In genomic region chr1:25338188-25338981, GRCh38 we compare ENCODE assay signal across 1 cellular context.
A peak's percentile ranks its signal among the peaks of the same experiment; 100 is the strongest.
TF ChIP-seq lines count a peak whose summit lies in the region.

Gene TMEM50A, plus strand, starts transcription at chr1:25338334. Its CDS starts 2,153 bp downstream, at chr1:25340487.

TF ChIP-seq in K562, 482 proteins besides CTCF, POLR2A, EP300 and RAD21 (continued from another document and continues in another):
- TF ChIP-seq ATF6 (CRISPR knock-in tag; IDR thresholded peaks at IDR 0.05), result peak; percentile 40; the same call in 1 of the 2 replicates
- TF ChIP-seq BDP1 (IDR thresholded peaks at IDR 0.05; ENCODE audit: insufficient read depth, insufficient read length), result no peak
- no peak for TF ChIP-seq KLF6 (CRISPR knock-in tag; IDR thresholded peaks at IDR 0.05; ENCODE audit: borderline replicate concordance)
- TF ChIP-seq FOXP1 (CRISPR knock-in tag; IDR thresholded peaks at IDR 0.05), result 0 out of 2 replicates have a peak, but pooled peaks have one; percentile 56
- TF ChIP-seq CCNT2 (IDR thresholded peaks at IDR 0.05; ENCODE audit: borderline replicate concordance, extremely low read depth, insufficient read length, low read depth, low read length), result no peak
- peak; percentile 92 for TF ChIP-seq ZBTB2 (IDR thresholded peaks at IDR 0.05)
- TF ChIP-seq BHLHE40 (IDR thresholded peaks at IDR 0.05; ENCODE audit: low read length), result no peak
- peak; percentile 55; the same call in 1 of the 2 replicates for TF ChIP-seq KLF1 (tag; IDR thresholded peaks at IDR 0.05)
- TF ChIP-seq SRSF3 (IDR thresholded peaks at IDR 0.05; ENCODE audit: insufficient read depth, low read length), result no peak
- TF ChIP-seq ZNF589 (CRISPR knock-in tag; IDR thresholded peaks at IDR 0.05; ENCODE audit: low read depth), result no peak
- TF ChIP-seq WHSC1 (IDR thresholded peaks at IDR 0.05; ENCODE audit: low read length), result no peak
- peak; percentile 65 for TF ChIP-seq PHF20 (IDR thresholded peaks at IDR 0.05; ENCODE audit: partially characterized antibody)
- TF ChIP-seq POLR2H (tag; IDR thresholded peaks at IDR 0.05; ENCODE audit: low read depth), result peak; percentile 66
- no peak for TF ChIP-seq HDAC6 (IDR thresholded peaks at IDR 0.05; ENCODE audit: low read depth, low read length)
- TF ChIP-seq TRIM25 (IDR thresholded peaks at IDR 0.05; ENCODE audit: borderline replicate concordance), result no peak
- TF ChIP-seq ZNF232 (CRISPR knock-in tag; IDR thresholded peaks at IDR 0.05), result no peak
- no peak for TF ChIP-seq ZNF347 (CRISPR knock-in tag; IDR thresholded peaks at IDR 0.05; ENCODE audit: low read depth)
- TF ChIP-seq ATF7 (IDR thresholded peaks at IDR 0.05), result peak; percentile 77
- peak; percentile 83; the same call in 1 of the 2 replicates for TF ChIP-seq PHF8 (IDR thresholded peaks at IDR 0.05; ENCODE audit: borderline replicate concordance, low read length)
- 0 out of 2 replicates have a peak, but pooled peaks have one; percentile 81 for TF ChIP-seq KAT7 (CRISPR knock-in tag; IDR thresholded peaks at IDR 0.05; ENCODE audit: borderline replicate concordance)
- peak in 1 of 2 experiments; percentile 78; a peak in 2 of 4 replicates for TF ChIP-seq TRIM24 (IDR thresholded peaks at IDR 0.05)
- peak; percentile 82; the same call in 1 of the 2 replicates for TF ChIP-seq HDAC2 (IDR thresholded peaks at IDR 0.05)
- TF ChIP-seq ARID2 (IDR thresholded peaks at IDR 0.05), result 0 out of 2 replicates have a peak, but pooled peaks have one; percentile 14
- no peak for TF ChIP-seq ZNF282 (CRISPR knock-in tag; IDR thresholded peaks at IDR 0.05)
- TF ChIP-seq FOSL1 (tag; conservative IDR thresholded peaks at IDR 0.05), result no peak; the same call in 1 of the 2 replicates
- TF ChIP-seq ZEB2 (IDR thresholded peaks at IDR 0.05), result no peak
- peak; percentile 73 for TF ChIP-seq KDM5B (IDR thresholded peaks at IDR 0.05; ENCODE audit: insufficient replicate concordance, low read depth, low read length)
- TF ChIP-seq ETV1 (tag; conservative IDR thresholded peaks at IDR 0.05; ENCODE audit: low read depth), result peak; percentile 59
- peak; percentile 90 to 97; a peak in 3 of 4 replicates for TF ChIP-seq FOXK2 (conservative IDR thresholded peaks at IDR 0.05 in 1 of 2, IDR thresholded peaks at IDR 0.05 in 1 of 2; ENCODE audit: low read depth in 2 of 2)
- TF ChIP-seq, protein P1, sequence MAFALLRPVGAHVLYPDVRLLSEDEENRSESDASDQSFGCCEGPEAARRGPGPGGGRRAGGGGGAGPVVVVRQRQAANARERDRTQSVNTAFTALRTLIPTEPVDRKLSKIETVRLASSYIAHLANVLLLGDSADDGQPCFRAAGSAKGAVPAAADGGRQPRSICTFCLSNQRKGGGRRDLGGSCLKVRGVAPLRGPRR (CRISPR knock-in tag; IDR thresholded peaks at IDR 0.05), result 0 out of 2 replicates have a peak, but pooled peaks have one; percentile 30
- TF ChIP-seq ZNF12 (CRISPR knock-in tag; IDR thresholded peaks at IDR 0.05), result peak; percentile 86; the same call in 1 of the 2 replicates
- no peak for TF ChIP-seq ZSCAN29 (IDR thresholded peaks at IDR 0.05)
- TF ChIP-seq, protein P2, sequence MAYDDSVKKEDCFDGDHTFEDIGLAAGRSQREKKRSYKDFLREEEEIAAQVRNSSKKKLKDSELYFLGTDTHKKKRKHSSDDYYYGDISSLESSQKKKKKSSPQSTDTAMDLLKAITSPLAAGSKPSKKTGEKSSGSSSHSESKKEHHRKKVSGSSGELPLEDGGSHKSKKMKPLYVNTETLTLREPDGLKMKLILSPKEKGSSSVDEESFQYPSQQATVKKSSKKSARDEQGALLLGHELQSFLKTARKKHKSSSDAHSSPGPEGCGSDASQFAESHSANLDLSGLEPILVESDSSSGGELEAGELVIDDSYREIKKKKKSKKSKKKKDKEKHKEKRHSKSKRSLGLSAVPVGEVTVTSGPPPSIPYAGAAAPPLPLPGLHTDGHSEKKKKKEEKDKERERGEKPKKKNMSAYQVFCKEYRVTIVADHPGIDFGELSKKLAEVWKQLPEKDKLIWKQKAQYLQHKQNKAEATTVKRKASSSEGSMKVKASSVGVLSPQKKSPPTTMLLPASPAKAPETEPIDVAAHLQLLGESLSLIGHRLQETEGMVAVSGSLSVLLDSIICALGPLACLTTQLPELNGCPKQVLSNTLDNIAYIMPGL (CRISPR knock-in tag; IDR thresholded peaks at IDR 0.05), result peak; percentile 72; the same call in 1 of the 2 replicates
- peak; percentile 91 for TF ChIP-seq POLR2B (IDR thresholded peaks at IDR 0.05; ENCODE audit: low read depth, partially characterized antibody)
- no peak for TF ChIP-seq SAFB (IDR thresholded peaks at IDR 0.05; ENCODE audit: borderline replicate concordance, low read depth, low read length)
- no peak; the same call in 1 of the 2 replicates for TF ChIP-seq GMEB1 (CRISPR knock-in tag; IDR thresholded peaks at IDR 0.05)
- peak; percentile 38; the same call in 1 of the 2 replicates for TF ChIP-seq TAF7 (tag; IDR thresholded peaks at IDR 0.05)
- TF ChIP-seq POLR3G (IDR thresholded peaks at IDR 0.05; ENCODE audit: extremely low read depth, insufficient read length, insufficient replicate concordance), result no peak
- peak; percentile 94 for TF ChIP-seq SUPT5H (IDR thresholded peaks at IDR 0.05)
- TF ChIP-seq, protein P3, sequence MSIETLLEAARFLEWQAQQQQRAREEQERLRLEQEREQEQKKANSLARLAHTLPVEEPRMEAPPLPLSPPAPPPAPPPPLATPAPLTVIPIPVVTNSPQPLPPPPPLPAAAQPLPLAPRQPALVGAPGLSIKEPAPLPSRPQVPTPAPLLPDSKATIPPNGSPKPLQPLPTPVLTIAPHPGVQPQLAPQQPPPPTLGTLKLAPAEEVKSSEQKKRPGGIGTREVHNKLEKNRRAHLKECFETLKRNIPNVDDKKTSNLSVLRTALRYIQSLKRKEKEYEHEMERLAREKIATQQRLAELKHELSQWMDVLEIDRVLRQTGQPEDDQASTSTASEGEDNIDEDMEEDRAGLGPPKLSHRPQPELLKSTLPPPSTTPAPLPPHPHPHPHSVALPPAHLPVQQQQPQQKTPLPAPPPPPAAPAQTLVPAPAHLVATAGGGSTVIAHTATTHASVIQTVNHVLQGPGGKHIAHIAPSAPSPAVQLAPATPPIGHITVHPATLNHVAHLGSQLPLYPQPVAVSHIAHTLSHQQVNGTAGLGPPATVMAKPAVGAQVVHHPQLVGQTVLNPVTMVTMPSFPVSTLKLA (conservative IDR thresholded peaks at IDR 0.05), result peak; percentile 75 to 90
- peak; percentile 70 for TF ChIP-seq TAF9B (IDR thresholded peaks at IDR 0.05; ENCODE audit: partially characterized antibody)
- no peak for TF ChIP-seq SRF (CRISPR knock-in tag; IDR thresholded peaks at IDR 0.05)
- TF ChIP-seq, protein P4, sequence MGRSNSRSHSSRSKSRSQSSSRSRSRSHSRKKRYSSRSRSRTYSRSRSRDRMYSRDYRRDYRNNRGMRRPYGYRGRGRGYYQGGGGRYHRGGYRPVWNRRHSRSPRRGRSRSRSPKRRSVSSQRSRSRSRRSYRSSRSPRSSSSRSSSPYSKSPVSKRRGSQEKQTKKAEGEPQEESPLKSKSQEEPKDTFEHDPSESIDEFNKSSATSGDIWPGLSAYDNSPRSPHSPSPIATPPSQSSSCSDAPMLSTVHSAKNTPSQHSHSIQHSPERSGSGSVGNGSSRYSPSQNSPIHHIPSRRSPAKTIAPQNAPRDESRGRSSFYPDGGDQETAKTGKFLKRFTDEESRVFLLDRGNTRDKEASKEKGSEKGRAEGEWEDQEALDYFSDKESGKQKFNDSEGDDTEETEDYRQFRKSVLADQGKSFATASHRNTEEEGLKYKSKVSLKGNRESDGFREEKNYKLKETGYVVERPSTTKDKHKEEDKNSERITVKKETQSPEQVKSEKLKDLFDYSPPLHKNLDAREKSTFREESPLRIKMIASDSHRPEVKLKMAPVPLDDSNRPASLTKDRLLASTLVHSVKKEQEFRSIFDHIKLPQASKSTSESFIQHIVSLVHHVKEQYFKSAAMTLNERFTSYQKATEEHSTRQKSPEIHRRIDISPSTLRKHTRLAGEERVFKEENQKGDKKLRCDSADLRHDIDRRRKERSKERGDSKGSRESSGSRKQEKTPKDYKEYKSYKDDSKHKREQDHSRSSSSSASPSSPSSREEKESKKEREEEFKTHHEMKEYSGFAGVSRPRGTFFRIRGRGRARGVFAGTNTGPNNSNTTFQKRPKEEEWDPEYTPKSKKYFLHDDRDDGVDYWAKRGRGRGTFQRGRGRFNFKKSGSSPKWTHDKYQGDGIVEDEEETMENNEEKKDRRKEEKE (IDR thresholded peaks at IDR 0.05; ENCODE audit: borderline replicate concordance in 1 of 2, control insufficient read depth in 1 of 2, low read depth in 2 of 2, low read length in 1 of 2), result 0 out of 4 replicates have a peak, but pooled peaks of 1 of the 2 experiments have one; percentile 22
- TF ChIP-seq ESRRA (IDR thresholded peaks at IDR 0.05; ENCODE audit: borderline replicate concordance, low read depth), result peak; percentile 42; the same call in 1 of the 2 replicates
- TF ChIP-seq ZNF583 (CRISPR knock-in tag; IDR thresholded peaks at IDR 0.05), result 0 out of 2 replicates have a peak, but pooled peaks have one; percentile 58
- peak; percentile 48; the same call in 1 of the 2 replicates for TF ChIP-seq POLR2AphosphoS2 (IDR thresholded peaks at IDR 0.05; ENCODE audit: low read length)
- no peak for TF ChIP-seq RNF219 (CRISPR knock-in tag; IDR thresholded peaks at IDR 0.05)
- TF ChIP-seq HNRNPK (IDR thresholded peaks at IDR 0.05; ENCODE audit: low read depth, low read length, poor library complexity, severe bottlenecking), result no peak
- TF ChIP-seq, protein P5, sequence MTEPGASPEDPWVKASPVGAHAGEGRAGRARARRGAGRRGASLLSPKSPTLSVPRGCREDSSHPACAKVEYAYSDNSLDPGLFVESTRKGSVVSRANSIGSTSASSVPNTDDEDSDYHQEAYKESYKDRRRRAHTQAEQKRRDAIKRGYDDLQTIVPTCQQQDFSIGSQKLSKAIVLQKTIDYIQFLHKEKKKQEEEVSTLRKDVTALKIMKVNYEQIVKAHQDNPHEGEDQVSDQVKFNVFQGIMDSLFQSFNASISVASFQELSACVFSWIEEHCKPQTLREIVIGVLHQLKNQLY (CRISPR knock-in tag; conservative IDR thresholded peaks at IDR 0.05), result no peak
